9 cellular contexts compared by ENCODE assay signal in the genomic region with DNA sequence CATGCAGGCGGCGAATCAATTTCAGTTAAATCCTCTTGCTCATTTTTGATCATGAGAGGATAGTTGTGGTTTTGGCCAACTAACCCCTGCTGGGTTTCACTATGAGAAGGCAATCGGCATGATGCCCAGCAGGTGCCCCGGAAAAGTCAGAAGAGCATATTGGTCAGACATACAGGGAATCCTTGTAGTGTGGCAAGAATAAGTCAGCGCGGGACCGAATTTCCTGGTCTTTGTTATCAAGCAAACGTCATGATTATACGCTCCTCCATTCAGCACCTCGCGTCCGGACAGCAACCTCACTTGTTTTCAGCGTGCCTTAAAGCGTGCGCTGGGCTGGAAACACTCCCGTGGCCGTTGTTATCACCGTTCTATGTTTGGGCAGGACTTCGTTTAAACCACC. TPM values are rescaled to one million over a fixed set of nuclear protein-coding genes. Genes with fewer than 3 reads are reported as not detected.
DNase-seq lines count a peak whose midpoint lies in the region; ATAC-seq and TF ChIP-seq lines count a peak whose summit lies in the region.
"Had no signal": no experiment of that assay in that cellular context is flagged by ENCODE, and none has a peak within 500 bp of the region (broad histone marks: within the 10 kb centered on the region; RNA-seq: fewer than 3 reads in every experiment).

No MANE protein-coding gene starts in this region.

- peaks cover 5% of the 10 kb centered on the region for H4K20me1 ChIP-seq in mammary epithelial cell (ENCODE audit: insufficient read depth, low read length)

- H3K4me2 ChIP-seq in mammary epithelial cell (ENCODE audit: insufficient read depth, low read depth, low read length): no peak overlapping the region

- no peak for TF ChIP-seq POLR2A in erythroblast (IDR thresholded peaks at IDR 0.05; ENCODE audit: low read length)

- TF ChIP-seq CTCF in mammary epithelial cell (conservative IDR thresholded peaks at IDR 0.05 in 1 of 2, IDR thresholded peaks at IDR 0.05 in 1 of 2; ENCODE audit: extremely low read depth in 1 of 2, insufficient read depth in 1 of 2, low read depth in 1 of 2, low read length in 2 of 2): no peak
- TF ChIP-seq CTCF in MCF 10A (IDR thresholded peaks at IDR 0.05; ENCODE audit: unreplicated experiment): no peak
- TF ChIP-seq CTCF in Caco-2 (IDR thresholded peaks at IDR 0.05; ENCODE audit: insufficient read depth in 1 of 2, low read depth in 1 of 2, low read length in 1 of 2, severe bottlenecking in 1 of 2, unreplicated experiment in 1 of 2): no peak

- POLR2A ChIA-PET in MCF 10A (lab: Yijun Ruan, JAX) (no interaction called here), Caco-2 (lab: Charles Lee) (no interaction called here)

- H3K4me1 Mint-ChIP-seq in MCF 10A (ENCODE audit: insufficient read depth, unreplicated experiment) (no peaks in the 10 kb centered on the region), Caco-2 (ENCODE audit: low read depth, unreplicated experiment) (no peaks in the 10 kb centered on the region)
- peaks cover 11% of the 10 kb centered on the region for H3K4me1 Mint-ChIP-seq in activated CD4-positive, alpha-beta T cell treated with anti-CD3 and anti-CD28 coated beads, Interleukin-2, amount 10 ng/mL, durations not matched to agents 24 days and 14 days
- peaks cover 7 to 14% of the 10 kb centered on the region in 2 donors for H3K4me1 Mint-ChIP-seq in natural killer cell treated with Interleukin-12 subunit alpha and Interleukin-12 subunit beta and Interleukin-15 and Interleukin-18, amount 100 ng/mL, for 72 hours (ENCODE audit: low read depth in 2 of 2)

- no peaks in the 10 kb centered on the region for H3K79me2 ChIP-seq in mammary epithelial cell (ENCODE audit: insufficient read depth, low read length)

- H3K4me3 ChIP-seq in mammary epithelial cell (replicated peaks in 1 of 3; ENCODE audit: insufficient read depth in 1 of 3, low read depth in 2 of 3, low read length in 3 of 3) (no peak overlapping the region), Caco-2 (ENCODE audit: low read depth, low read length) (no peak overlapping the region)

- no peak overlapping the region for H2AFZ ChIP-seq in mammary epithelial cell (ENCODE audit: low read depth, low read length)

- dilution Hi-C loops in mammary epithelial cell (cut with HindIII; ENCODE audit: low sequenced_read_pairs): no loop called here

- peaks cover 3% of the 10 kb centered on the region for H3K9me3 ChIP-seq in mammary epithelial cell (replicated peaks; ENCODE audit: insufficient read depth, low read length)
- no peaks in the 10 kb centered on the region for H3K9me3 ChIP-seq in Caco-2

- H3K27ac Mint-ChIP-seq in MCF 10A (ENCODE audit: low read depth, unreplicated experiment) (no peak overlapping the region), Caco-2 (ENCODE audit: unreplicated experiment) (no peak overlapping the region)
- H3K27ac Mint-ChIP-seq in activated CD4-positive, alpha-beta T cell treated with anti-CD3 and anti-CD28 coated beads, Interleukin-2, amount 10 ng/mL, durations not matched to agents 24 days and 14 days: no peak overlapping the region
- H3K27ac Mint-ChIP-seq in natural killer cell treated with Interleukin-12 subunit alpha and Interleukin-12 subunit beta and Interleukin-15 and Interleukin-18, amount 100 ng/mL, for 72 hours: no peak overlapping the region

- CTCF ChIA-PET in mammary epithelial cell (lab: Charles Lee; ENCODE audit: low non-redundant PET): no interaction called here
- CTCF ChIA-PET in MCF 10A (lab: Yijun Ruan, JAX): interaction anchor here (0.7 to 1.2 kb wide), 2 partner anchors 24 kb away, joined by 4 to 5 read pairs; no protein-coding TSS in a partner anchor
- CTCF ChIA-PET in Caco-2 (lab: Charles Lee): no interaction called here

- ATAC-seq in natural killer cell treated with Interleukin-12 subunit alpha and Interleukin-12 subunit beta and Interleukin-15 and Interleukin-18, amount 100 ng/mL, for 72 hours: no peak
- ATAC-seq in GM21528 (IDR thresholded peaks at IDR 0.05; ENCODE audit: low FRiP score, unreplicated experiment): no peak

- H3K9me3 Mint-ChIP-seq in MCF 10A (ENCODE audit: unreplicated experiment) (no peaks in the 10 kb centered on the region), Caco-2 (ENCODE audit: unreplicated experiment) (no peaks in the 10 kb centered on the region)
- peaks cover 7% of the 10 kb centered on the region for H3K9me3 Mint-ChIP-seq in activated CD4-positive, alpha-beta T cell treated with anti-CD3 and anti-CD28 coated beads, Interleukin-2, amount 10 ng/mL, durations not matched to agents 24 days and 14 days
- H3K9me3 Mint-ChIP-seq in natural killer cell treated with Interleukin-12 subunit alpha and Interleukin-12 subunit beta and Interleukin-15 and Interleukin-18, amount 100 ng/mL, for 72 hours: no peaks in the 10 kb centered on the region

- H3K27ac ChIP-seq in mammary epithelial cell (ENCODE audit: insufficient read depth, low read depth, low read length): no peak overlapping the region
- H3K27ac ChIP-seq: C4-2B had no signal

- H3K36me3 Mint-ChIP-seq in MCF 10A (ENCODE audit: insufficient read depth, unreplicated experiment): no peaks in the 10 kb centered on the region
- no peaks in the 10 kb centered on the region for H3K36me3 Mint-ChIP-seq in activated CD4-positive, alpha-beta T cell treated with anti-CD3 and anti-CD28 coated beads, Interleukin-2, amount 10 ng/mL, durations not matched to agents 24 days and 14 days (ENCODE audit: low read depth)
- H3K36me3 Mint-ChIP-seq in natural killer cell treated with Interleukin-12 subunit alpha and Interleukin-12 subunit beta and Interleukin-15 and Interleukin-18, amount 100 ng/mL, for 72 hours: no peaks in the 10 kb centered on the region
- peaks cover 7% of the 10 kb centered on the region for H3K36me3 Mint-ChIP-seq in Caco-2 (ENCODE audit: insufficient read depth, unreplicated experiment)

- peaks cover 14% of the 10 kb centered on the region for H3K4me1 ChIP-seq in mammary epithelial cell (ENCODE audit: insufficient read depth, low read length)
- H3K4me1 ChIP-seq in Caco-2: no peaks in the 10 kb centered on the region

- DNase-seq in mammary epithelial cell (peak; percentile 34), MCF 10A (ENCODE audit: unreplicated experiment) (no peak), NCI-H128 (lab: John Stamatoyannopoulos, UW; ENCODE audit: unreplicated experiment) (peak; percentile 41), erythroblast (lab: John Stamatoyannopoulos, UW) (peak; percentile 38 to 51), Caco-2 (no peak)
- peak; percentile 80 for DNase-seq in activated CD4-positive, alpha-beta T cell treated with anti-CD3 and anti-CD28 coated beads, Interleukin-2, amount 10 ng/mL, durations not matched to agents 24 days and 14 days
- DNase-seq in natural killer cell treated with Interleukin-12 subunit alpha and Interleukin-12 subunit beta and Interleukin-15 and Interleukin-18, amount 100 ng/mL, for 72 hours (ENCODE audit: low spot score): no peak

- no peak overlapping the region for H3K9ac ChIP-seq in mammary epithelial cell (ENCODE audit: insufficient read depth, low read length)

- no TSS peak for BruUV-seq in mammary epithelial cell (replicated peaks; lab: Mats Ljungman, UMichigan)
- BruUV-seq in MCF 10A (replicated peaks; lab: Mats Ljungman, UMichigan): no TSS peak
- no TSS peak for BruUV-seq in Caco-2 (replicated peaks; lab: Mats Ljungman, UMichigan)

- WGBS in mammary epithelial cell (ENCODE audit: low coverage, missing lambda C conversion rate): 11% methylated on average over 16 of the region's 19 CpGs

- H3K36me3 ChIP-seq in mammary epithelial cell (ENCODE audit: insufficient read depth, low read length) (no peaks in the 10 kb centered on the region), Caco-2 (ENCODE audit: control insufficient read depth, insufficient read depth, low read length) (no peaks in the 10 kb centered on the region)

- H3K27me3 ChIP-seq in mammary epithelial cell (ENCODE audit: insufficient read depth, low read length) (peaks cover 35% of the 10 kb centered on the region), Caco-2 (replicated peaks; ENCODE audit: control insufficient read depth, insufficient read depth, low read length) (no peaks in the 10 kb centered on the region)

- intact Hi-C loops in mammary epithelial cell (cut with micrococcal nuclease): no loop called here
- intact Hi-C loops in MCF 10A (cut with micrococcal nuclease): no loop called here
- intact Hi-C loops in activated CD4-positive, alpha-beta T cell treated with anti-CD3 and anti-CD28 coated beads, Interleukin-2, amount 10 ng/mL, durations not matched to agents 24 days and 14 days (cut with micrococcal nuclease): no loop called here
- intact Hi-C loops in Caco-2 (cut with micrococcal nuclease; ENCODE audit: unreplicated experiment): no loop called here

- in situ Hi-C loops in mammary epithelial cell (cut with MboI; ENCODE audit: low sequenced_read_pairs in 2 of 2): no loop called here

- H3K4me3 Mint-ChIP-seq in MCF 10A (ENCODE audit: unreplicated experiment) (no peak overlapping the region), Caco-2 (ENCODE audit: unreplicated experiment) (no peak overlapping the region)
- peak overlapping the region; percentile 60 for H3K4me3 Mint-ChIP-seq in activated CD4-positive, alpha-beta T cell treated with anti-CD3 and anti-CD28 coated beads, Interleukin-2, amount 10 ng/mL, durations not matched to agents 24 days and 14 days
- H3K4me3 Mint-ChIP-seq in natural killer cell treated with Interleukin-12 subunit alpha and Interleukin-12 subunit beta and Interleukin-15 and Interleukin-18, amount 100 ng/mL, for 72 hours: peak overlapping the region; percentile 30

- H3K27me3 Mint-ChIP-seq in MCF 10A (ENCODE audit: insufficient read depth, unreplicated experiment) (no peaks in the 10 kb centered on the region), Caco-2 (ENCODE audit: insufficient read depth, unreplicated experiment) (no peaks in the 10 kb centered on the region)
- peaks cover 49% of the 10 kb centered on the region for H3K27me3 Mint-ChIP-seq in activated CD4-positive, alpha-beta T cell treated with anti-CD3 and anti-CD28 coated beads, Interleukin-2, amount 10 ng/mL, durations not matched to agents 24 days and 14 days
- H3K27me3 Mint-ChIP-seq in natural killer cell treated with Interleukin-12 subunit alpha and Interleukin-12 subunit beta and Interleukin-15 and Interleukin-18, amount 100 ng/mL, for 72 hours: peaks cover 23 to 41% of the 10 kb centered on the region in 2 donors

RNA-seq across cellular contexts. Expression of gene TBC1D30, which starts 1.8 kb away (rescaled TPM):
- under 1 TPM; 0.17 to 0.59 TPM for total RNA-seq in mammary epithelial cell
- polyA plus RNA-seq in mammary epithelial cell: 0.49 TPM
- polyA minus RNA-seq in mammary epithelial cell: not detected
- total RNA-seq in MCF 10A (2022): 7.9 and 9.4 TPM in 2 replicates
- total RNA-seq in activated CD4-positive, alpha-beta T cell treated with anti-CD3 and anti-CD28 coated beads, Interleukin-2, amount 10 ng/mL, durations not matched to agents 24 days and 14 days: 0.95 and 1.7 TPM in 2 replicates
- 1 to 10 TPM; 1.1 TPM for total RNA-seq in natural killer cell treated with Interleukin-12 subunit alpha and Interleukin-12 subunit beta and Interleukin-15 and Interleukin-18, amount 100 ng/mL, for 72 hours
- 10.8 and 10.9 TPM in 2 replicates for total RNA-seq in Caco-2 (2022)

Comparison
In these comparisons a context has a peak if more than half of its experiments do, and no peak if none do; other contexts are left out.
1. DNase-seq: peak in mammary epithelial cell (single experiment), NCI-H128 (single experiment), activated CD4-positive, alpha-beta T cell treated with anti-CD3 and anti-CD28 coated beads, Interleukin-2, amount 10 ng/mL, durations not matched to agents 24 days and 14 days (single experiment) and erythroblast (2 of 2); none in MCF 10A (single experiment), natural killer cell treated with Interleukin-12 subunit alpha and Interleukin-12 subunit beta and Interleukin-15 and Interleukin-18, amount 100 ng/mL, for 72 hours (single experiment) and Caco-2 (0 of 2).
2. H3K4me3 Mint-ChIP-seq: peak in activated CD4-positive, alpha-beta T cell treated with anti-CD3 and anti-CD28 coated beads, Interleukin-2, amount 10 ng/mL, durations not matched to agents 24 days and 14 days (single experiment) and natural killer cell treated with Interleukin-12 subunit alpha and Interleukin-12 subunit beta and Interleukin-15 and Interleukin-18, amount 100 ng/mL, for 72 hours (single experiment); none in MCF 10A (single experiment) and Caco-2 (single experiment).